Comparison of ENCODE assay signal across 10 cellular contexts in the genomic region with DNA sequence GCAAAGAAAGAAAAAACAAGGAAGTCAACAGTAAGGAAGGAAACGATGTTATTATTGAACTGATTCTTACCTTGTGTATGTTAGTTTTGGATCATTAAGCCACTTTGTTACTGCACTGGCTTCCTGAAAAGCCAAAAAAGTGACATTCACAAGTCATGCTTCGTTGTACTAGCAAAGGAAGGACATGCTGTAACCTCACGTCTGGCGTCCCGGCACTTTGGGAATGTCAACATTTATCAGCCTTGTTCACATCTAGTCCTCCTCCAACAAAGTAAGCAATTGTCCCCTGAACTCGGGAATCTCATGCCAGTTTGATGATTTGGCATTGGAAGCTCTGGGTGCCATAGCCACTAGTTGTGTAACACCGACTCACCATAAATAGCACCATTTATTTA. TPM values are rescaled to one million over a fixed set of nuclear protein-coding genes. Genes with fewer than 3 reads are reported as not detected.
DNase-seq lines count a peak whose midpoint lies in the region; ATAC-seq and TF ChIP-seq lines count a peak whose summit lies in the region.
"Had no signal": no experiment of that assay in that cellular context is flagged by ENCODE, and none has a peak within 500 bp of the region (broad histone marks: within the 10 kb centered on the region; RNA-seq: fewer than 3 reads in every experiment).

No MANE protein-coding gene starts in this region.

- POLR2A ChIA-PET in activated CD8-positive, alpha-beta T cell treated with anti-CD3 and anti-CD28 coated beads, Interleukin-2, amount 10 ng/mL, durations not matched to agents 7 days and 5 days (lab: Charles Lee), result interaction anchor here (0.8 to 1.4 kb wide), 5 partner anchors 18 to 412 kb away, joined by 3 to 6 read pairs (median 3); no protein-coding TSS in a partner anchor

- H3K27me3 Mint-ChIP-seq in activated T-cell treated with anti-CD3 and anti-CD28 coated beads, Interleukin-2, amount 50 U/mL, for 24 hours, result no peaks in the 10 kb centered on the region
- peaks cover 11% of the 10 kb centered on the region for H3K27me3 Mint-ChIP-seq in activated CD8-positive, alpha-beta T cell treated with anti-CD3 and anti-CD28 coated beads, Interleukin-2, amount 10 ng/mL, durations not matched to agents 7 days and 5 days (ENCODE audit: low read depth)

- ATAC-seq in activated CD8-positive, alpha-beta T cell treated with anti-CD3 and anti-CD28 coated beads, Interleukin-2, amount 10 ng/mL, durations not matched to agents 7 days and 5 days, result no peak
- ATAC-seq in esophagus mucosa (no peak), GM18505 (IDR thresholded peaks at IDR 0.05; ENCODE audit: unreplicated experiment) (no peak)

- peak overlapping the region; percentile 88 for H3K4me3 Mint-ChIP-seq in activated T-cell treated with anti-CD3 and anti-CD28 coated beads, Interleukin-2, amount 50 U/mL, for 24 hours
- peak overlapping the region; percentile 87 for H3K4me3 Mint-ChIP-seq in activated CD8-positive, alpha-beta T cell treated with anti-CD3 and anti-CD28 coated beads, Interleukin-2, amount 10 ng/mL, durations not matched to agents 7 days and 5 days

- H3K4me1 Mint-ChIP-seq in activated T-cell treated with anti-CD3 and anti-CD28 coated beads, Interleukin-2, amount 50 U/mL, for 24 hours (ENCODE audit: low read depth), result peaks cover 33% of the 10 kb centered on the region
- H3K4me1 Mint-ChIP-seq in activated CD8-positive, alpha-beta T cell treated with anti-CD3 and anti-CD28 coated beads, Interleukin-2, amount 10 ng/mL, durations not matched to agents 7 days and 5 days (ENCODE audit: low read depth), result peaks cover 28% of the 10 kb centered on the region

- CTCF ChIA-PET in activated CD8-positive, alpha-beta T cell treated with anti-CD3 and anti-CD28 coated beads, Interleukin-2, amount 10 ng/mL, durations not matched to agents 7 days and 5 days (lab: Charles Lee), result interaction anchor here (1.0 to 5.2 kb wide), 9 partner anchors 9 to 386 kb away, joined by 3 to 30 read pairs (median 4); no protein-coding TSS in a partner anchor

- H3K4me1 ChIP-seq in thymus (ENCODE audit: control insufficient read depth, insufficient read depth, low read length), result peaks cover 5% of the 10 kb centered on the region

- no peak for TF ChIP-seq POLR2A in GM18505 (IDR thresholded peaks at IDR 0.05; ENCODE audit: borderline replicate concordance, extremely low read depth, insufficient read depth, insufficient read length)

- H3K27ac ChIP-seq in thymus (ENCODE audit: low read depth), result peak overlapping the region; percentile 8

- H3K9me3 ChIP-seq in thymus (ENCODE audit: control insufficient read depth), result no peaks in the 10 kb centered on the region

- DNase-seq in activated T-cell treated with anti-CD3 and anti-CD28 coated beads, Interleukin-2, amount 50 U/mL, for 24 hours, result peak; percentile 37
- DNase-seq in activated T-cell treated with anti-CD3 and anti-CD28 coated beads for 4 hours (no peak), kidney tubule cell (ENCODE audit: low spot score) (peak; percentile 50)
- DNase-seq in activated CD8-positive, alpha-beta T cell treated with anti-CD3 and anti-CD28 coated beads, Interleukin-2, amount 10 ng/mL, durations not matched to agents 7 days and 5 days, result no peak
- DNase-seq in stimulated activated CD8-positive, alpha-beta memory T cell treated with anti-CD3 and anti-CD28 coated beads, Interleukin-4, amount 100 ng/mL, for 48 hours, result no peak

- peaks cover 19% of the 10 kb centered on the region for H3K36me3 Mint-ChIP-seq in activated T-cell treated with anti-CD3 and anti-CD28 coated beads, Interleukin-2, amount 50 U/mL, for 24 hours (ENCODE audit: low read depth)
- H3K36me3 Mint-ChIP-seq in activated CD8-positive, alpha-beta T cell treated with anti-CD3 and anti-CD28 coated beads, Interleukin-2, amount 10 ng/mL, durations not matched to agents 7 days and 5 days (ENCODE audit: low read depth), result no peaks in the 10 kb centered on the region

- peak overlapping the region; percentile 93 for H3K27ac Mint-ChIP-seq in activated T-cell treated with anti-CD3 and anti-CD28 coated beads, Interleukin-2, amount 50 U/mL, for 24 hours
- peak overlapping the region; percentile 97 for H3K27ac Mint-ChIP-seq in activated CD8-positive, alpha-beta T cell treated with anti-CD3 and anti-CD28 coated beads, Interleukin-2, amount 10 ng/mL, durations not matched to agents 7 days and 5 days

- no peaks in the 10 kb centered on the region for H3K36me3 ChIP-seq in thymus (ENCODE audit: control insufficient read depth, insufficient read depth)

- H3K27me3 ChIP-seq in thymus (ENCODE audit: control insufficient read depth, insufficient read depth), result no peaks in the 10 kb centered on the region

- H3K9me3 Mint-ChIP-seq in activated T-cell treated with anti-CD3 and anti-CD28 coated beads, Interleukin-2, amount 50 U/mL, for 24 hours, result no peaks in the 10 kb centered on the region
- no peaks in the 10 kb centered on the region for H3K9me3 Mint-ChIP-seq in activated CD8-positive, alpha-beta T cell treated with anti-CD3 and anti-CD28 coated beads, Interleukin-2, amount 10 ng/mL, durations not matched to agents 7 days and 5 days (ENCODE audit: insufficient read depth)

- H3K4me3 ChIP-seq in thymus (ENCODE audit: low read length), result peak overlapping the region; percentile 73

- 73% methylated on average over 7 of the region's 7 CpGs for WGBS in thymus

RNA-seq across cellular contexts. Expression of a gene that starts 0.7 kb away (rescaled TPM):
- total RNA-seq in activated CD8-positive, alpha-beta T cell treated with anti-CD3 and anti-CD28 coated beads, Interleukin-2, amount 10 ng/mL, durations not matched to agents 7 days and 5 days, result 10 to 100 TPM; 16.1 to 17.6 TPM
- polyA plus RNA-seq in thymus, result 12.5 TPM
- 13.6 TPM for total RNA-seq in esophagus mucosa

RNA-seq across cellular contexts. Expression of a gene that starts 18.6 kb away (rescaled TPM):
- not detected for total RNA-seq in activated CD8-positive, alpha-beta T cell treated with anti-CD3 and anti-CD28 coated beads, Interleukin-2, amount 10 ng/mL, durations not matched to agents 7 days and 5 days
- 0.23 TPM for polyA plus RNA-seq in thymus
- total RNA-seq in esophagus mucosa, result 0.44 TPM
- total RNA-seq: lung microvascular endothelial cell; T-helper 1 cell treated with Interleukin-12 subunit alpha and Interleukin-12 subunit beta and Interleukin-4 antibody, amounts not matched to agents 30 ng/mL and 1 ng/mL, for 36 hours had no signal

RNA-seq across cellular contexts. Expression of a gene that starts 27.3 kb away (rescaled TPM):
- not detected for total RNA-seq in activated CD8-positive, alpha-beta T cell treated with anti-CD3 and anti-CD28 coated beads, Interleukin-2, amount 10 ng/mL, durations not matched to agents 7 days and 5 days
- 1.3 TPM for polyA plus RNA-seq in thymus
- total RNA-seq in esophagus mucosa, result not detected
- total RNA-seq: lung microvascular endothelial cell; T-helper 1 cell treated with Interleukin-12 subunit alpha and Interleukin-12 subunit beta and Interleukin-4 antibody, amounts not matched to agents 30 ng/mL and 1 ng/mL, for 36 hours had no signal

RNA-seq across cellular contexts. Expression of a gene that starts 53.0 kb away (rescaled TPM):
- total RNA-seq in activated CD8-positive, alpha-beta T cell treated with anti-CD3 and anti-CD28 coated beads, Interleukin-2, amount 10 ng/mL, durations not matched to agents 7 days and 5 days, result not detected
- polyA plus RNA-seq in thymus, result 0.02 TPM
- not detected for total RNA-seq in esophagus mucosa
- total RNA-seq: lung microvascular endothelial cell; T-helper 1 cell treated with Interleukin-12 subunit alpha and Interleukin-12 subunit beta and Interleukin-4 antibody, amounts not matched to agents 30 ng/mL and 1 ng/mL, for 36 hours had no signal

Comparison
In these comparisons a context has a peak if more than half of its experiments do, and no peak if none do; other contexts are left out.
1. DNase-seq: peak in activated T-cell treated with anti-CD3 and anti-CD28 coated beads, Interleukin-2, amount 50 U/mL, for 24 hours (single experiment) and kidney tubule cell (single experiment); none in activated T-cell treated with anti-CD3 and anti-CD28 coated beads for 4 hours (single experiment), activated CD8-positive, alpha-beta T cell treated with anti-CD3 and anti-CD28 coated beads, Interleukin-2, amount 10 ng/mL, durations not matched to agents 7 days and 5 days (single experiment) and stimulated activated CD8-positive, alpha-beta memory T cell treated with anti-CD3 and anti-CD28 coated beads, Interleukin-4, amount 100 ng/mL, for 48 hours (single experiment).